1 cellular context compared by ENCODE assay signal in genomic region chr5:179825655-179826182, GRCh38.
TF ChIP-seq lines count a peak whose summit lies in the region.

No MANE protein-coding gene starts in this region.

TF ChIP-seq in HepG2, 621 proteins besides CTCF, POLR2A, EP300 and RAD21 (continued from another document):
- no peak for TF ChIP-seq ONECUT2 (CRISPR knock-in tag; IDR thresholded peaks at IDR 0.05)
